8 cellular contexts compared by ENCODE assay signal in genomic region chr11:123261345-123262106, GRCh38.
A peak's percentile ranks its signal among the peaks of the same experiment; 100 is the strongest.
DNase-seq lines count a peak whose midpoint lies in the region; ATAC-seq and TF ChIP-seq lines count a peak whose summit lies in the region.

No MANE protein-coding gene starts in this region.

- intact Hi-C loops in esophagus muscularis mucosa (cut with DNase I), result loop anchor here (10.0 kb wide), 1 partner anchor 397 kb away; no protein-coding TSS in a partner anchor

- peaks cover 0 to 32% (median 19%) of the 10 kb centered on the region in 7 donors for H3K9me3 Mint-ChIP-seq in naive B cell

- TF ChIP-seq CTCF in GM06990 (IDR thresholded peaks at IDR 0.05; ENCODE audit: insufficient read depth, low read length, poor library complexity, severe bottlenecking) (peak; percentile 98), OCI-LY1 (IDR thresholded peaks at IDR 0.05; ENCODE audit: low read length) (peak; percentile 72), esophagus muscularis mucosa (IDR thresholded peaks at IDR 0.05) (peak; percentile 86 to 97 (median 92))

- no peaks in the 10 kb centered on the region for H3F3A ChIP-seq in OCI-LY1 (ENCODE audit: insufficient read depth, low read length)

- H3K9me3 ChIP-seq in OCI-LY1 (ENCODE audit: low read length) (no peaks in the 10 kb centered on the region), esophagus muscularis mucosa (no peaks in the 10 kb centered on the region)

- peak overlapping the region; percentile 42; the same call in 1 of the 2 replicates for H3K4me2 ChIP-seq in OCI-LY1 (ENCODE audit: low read length)

- H3K4me1 ChIP-seq in OCI-LY1 (ENCODE audit: insufficient read depth, low read length, severe bottlenecking) (no peaks in the 10 kb centered on the region), esophagus muscularis mucosa (peaks cover 10 to 15% (median 12%) of the 10 kb centered on the region in 4 donors)

- peaks cover 9 to 21% (median 13%) of the 10 kb centered on the region in 3 donors for H3K4me1 Mint-ChIP-seq in naive B cell

- H2AFZ ChIP-seq in OCI-LY1 (ENCODE audit: low read length), result no peak overlapping the region

- peak; percentile 81 for DNase-seq in GM06990 (ENCODE audit: extremely low read depth, insufficient read length)
- peak; percentile 72 for DNase-seq in activated T-cell treated with anti-CD3 and anti-CD28 coated beads for 48 hours (ENCODE audit: low read depth)
- no peak for DNase-seq in esophagus muscularis mucosa (ENCODE audit: extremely low spot score)
- DNase-seq in naive B cell, result peak; percentile 8
- peak; percentile 37 to 62 for DNase-seq in stimulated activated CD8-positive, alpha-beta memory T cell treated with anti-CD3 and anti-CD28 coated beads, Interleukin-7, amount 100 ng/mL, for 48 hours (ENCODE audit: extremely low read depth in 1 of 2, low read depth in 1 of 2)

- H3K4me3 Mint-ChIP-seq in naive B cell, result peak overlapping the region in 2 of 8 donors; percentile 16 to 20

- H3K27ac Mint-ChIP-seq in naive B cell, result peak overlapping the region in 1 of 6 donors; percentile 7

- H4K20me1 ChIP-seq in OCI-LY1 (ENCODE audit: insufficient read depth, low read length), result no peaks in the 10 kb centered on the region

- TF ChIP-seq EP300 in esophagus muscularis mucosa (IDR thresholded peaks at IDR 0.05), result no peak

- ATAC-seq in HG03159 (IDR thresholded peaks at IDR 0.05; ENCODE audit: unreplicated experiment) (peak; percentile 35), naive B cell (ENCODE audit: low read depth in 2 of 2) (peak in 1 of 2 donors; percentile 49), GM18519 (IDR thresholded peaks at IDR 0.05; ENCODE audit: low FRiP score, unreplicated experiment) (no peak)

- H3K9ac ChIP-seq in OCI-LY1 (ENCODE audit: low read length), result no peak overlapping the region

- H3K4me3 ChIP-seq in GM06990 (replicated peaks; ENCODE audit: low read depth, low read length) (no peak overlapping the region), OCI-LY1 (ENCODE audit: low read depth, low read length, poor library complexity, severe bottlenecking) (no peak overlapping the region), esophagus muscularis mucosa (peak overlapping the region; percentile 33 to 41 (median 36))

- H3K36me3 ChIP-seq in GM06990 (ENCODE audit: control insufficient read depth, insufficient read depth, low read length) (no peaks in the 10 kb centered on the region), OCI-LY1 (ENCODE audit: insufficient read depth, low read length) (no peaks in the 10 kb centered on the region), esophagus muscularis mucosa (no peaks in the 10 kb centered on the region)

- no peak overlapping the region for H3K27ac ChIP-seq in OCI-LY1 (ENCODE audit: low read depth, low read length, poor library complexity, severe bottlenecking)
- peak overlapping the region in 2 of 4 donors; percentile 13 to 47 for H3K27ac ChIP-seq in esophagus muscularis mucosa (replicated peaks in 1 of 4)

- no peak for TF ChIP-seq POLR2A in esophagus muscularis mucosa (IDR thresholded peaks at IDR 0.05; ENCODE audit: low read depth)

- H3K36me3 Mint-ChIP-seq in naive B cell, result peaks cover 0 to 16% of the 10 kb centered on the region in 2 donors

- H3K9me2 ChIP-seq in OCI-LY1 (ENCODE audit: low read depth, low read length), result no peaks in the 10 kb centered on the region

- H3K79me2 ChIP-seq in OCI-LY1 (ENCODE audit: insufficient read depth, low read length), result no peaks in the 10 kb centered on the region

- H3K27me3 Mint-ChIP-seq in naive B cell, result peaks cover 0 to 13% (median 9%) of the 10 kb centered on the region in 3 donors

- WGBS in esophagus muscularis mucosa, result 22% methylated on average over 15 of the region's 25 CpGs

- no peaks in the 10 kb centered on the region for H3K27me3 ChIP-seq in GM06990 (replicated peaks; ENCODE audit: control insufficient read depth, insufficient read depth, low read length)
- no peaks in the 10 kb centered on the region; the same call in 1 of the 2 replicates for H3K27me3 ChIP-seq in OCI-LY1 (ENCODE audit: insufficient read depth, low read length)
- peaks cover 0 to 6% (median 0%) of the 10 kb centered on the region in 4 donors for H3K27me3 ChIP-seq in esophagus muscularis mucosa

Comparison
In these comparisons a context has a peak if more than half of its experiments do, and no peak if none do; other contexts are left out.
1. H3K4me3 ChIP-seq: peak in esophagus muscularis mucosa (4 of 4); none in GM06990 (single experiment) and OCI-LY1 (single experiment).
2. Peak in every context shown above with its lines, with median percentiles within 50 percentile points of each other: CTCF ChIP-seq.